Comparison of ENCODE assay signal across 1 cellular context in genomic region chr15:70475439-70475781, GRCh38.
TF ChIP-seq lines count a peak whose summit lies in the region.

No MANE protein-coding gene starts in this region.

TF ChIP-seq in WTC11, 78 proteins besides CTCF, POLR2A, EP300 and RAD21 (continued from another document):
- TF ChIP-seq ZNF425 (CRISPR knock-in tag; conservative IDR thresholded peaks at IDR 0.05) (no peak), ZNF121 (CRISPR knock-in tag; IDR thresholded peaks at IDR 0.05) (no peak), RELA (CRISPR knock-in tag; IDR thresholded peaks at IDR 0.05; ENCODE audit: borderline replicate concordance) (no peak), ZNF281 (CRISPR knock-in tag; IDR thresholded peaks at IDR 0.05) (no peak), TEAD1 (CRISPR knock-in tag; IDR thresholded peaks at IDR 0.05) (no peak), IRF1 (CRISPR knock-in tag; IDR thresholded peaks at IDR 0.05) (no peak), ZNF138 (CRISPR knock-in tag; conservative IDR thresholded peaks at IDR 0.05) (no peak), CDX4 (CRISPR knock-in tag; IDR thresholded peaks at IDR 0.05; ENCODE audit: borderline replicate concordance) (no peak), E2F4 (CRISPR knock-in tag; IDR thresholded peaks at IDR 0.05; ENCODE audit: borderline replicate concordance, low read depth) (no peak), CREB1 (CRISPR knock-in tag; IDR thresholded peaks at IDR 0.05) (no peak), ESRRA (CRISPR knock-in tag; IDR thresholded peaks at IDR 0.05; ENCODE audit: borderline replicate concordance) (no peak), PRDM15 (CRISPR knock-in tag; IDR thresholded peaks at IDR 0.05) (no peak), ATF2 (CRISPR knock-in tag; IDR thresholded peaks at IDR 0.05; ENCODE audit: borderline replicate concordance, low read depth) (no peak)
TF ChIP-seq in WTC11: peak in this region for 0.
